In genomic region chr1:18998016-18998724, GRCh38 we compare ENCODE assay signal across 14 cellular contexts. TPM values are rescaled to one million over a fixed set of nuclear protein-coding genes. Genes with fewer than 3 reads are reported as not detected.
DNase-seq lines count a peak whose midpoint lies in the region; ATAC-seq, FAIRE-seq and TF ChIP-seq lines count a peak whose summit lies in the region.
"Had no signal": no experiment of that assay in that cellular context is flagged by ENCODE, and none has a peak within 500 bp of the region (broad histone marks: within the 10 kb centered on the region; RNA-seq: fewer than 3 reads in every experiment).

No MANE protein-coding gene starts in this region.

- H3K4me3 ChIP-seq in LNCaP clone FGC (ENCODE audit: low read depth, low read length) (no peak overlapping the region), astrocyte (ENCODE audit: insufficient read depth, low read depth, low read length) (no peak overlapping the region)

- H4K20me1 ChIP-seq in astrocyte (ENCODE audit: insufficient read depth, low read length): no peaks in the 10 kb centered on the region

- peaks cover 18% of the 10 kb centered on the region for H3K27me3 Mint-ChIP-seq in astrocyte (ENCODE audit: low read depth, unreplicated experiment)
- H3K27me3 Mint-ChIP-seq in activated CD8-positive, alpha-beta T cell treated with anti-CD3 and anti-CD28 coated beads, Interleukin-2, amount 10 ng/mL, durations not matched to agents 7 days and 5 days (ENCODE audit: low read depth): peaks cover 13% of the 10 kb centered on the region
- H3K27me3 Mint-ChIP-seq: activated CD4-positive, alpha-beta T cell treated with anti-CD3 and anti-CD28 coated beads, Interleukin-2, amount 10 ng/mL, durations not matched to agents 24 days and 14 days had no signal

- FAIRE-seq in astrocyte (lab: Jason Lieb, UNC) (no peak), GM12891 (lab: Jason Lieb, UNC) (no peak)

- H3K4me1 ChIP-seq in astrocyte (ENCODE audit: insufficient read depth, low read length) (no peaks in the 10 kb centered on the region), foreskin keratinocyte (peaks cover 6% of the 10 kb centered on the region)

- CTCF ChIA-PET in activated CD8-positive, alpha-beta T cell treated with anti-CD3 and anti-CD28 coated beads, Interleukin-2, amount 10 ng/mL, durations not matched to agents 7 days and 5 days (lab: Charles Lee): no interaction called here

- no peak overlapping the region for H3K9ac ChIP-seq in astrocyte (ENCODE audit: low read length)

- TF ChIP-seq POLR2A in GM12891 (IDR thresholded peaks at IDR 0.05; ENCODE audit: low read depth, low read length): no peak

- no peak overlapping the region for H2AFZ ChIP-seq in astrocyte (ENCODE audit: low read depth, low read length)

- DNase-seq in LNCaP clone FGC (ENCODE audit: low read depth): peak; percentile 72
- DNase-seq in astrocyte (ENCODE audit: low read depth): peak; percentile 44
- DNase-seq in foreskin keratinocyte: peak; percentile 94 to 98
- DNase-seq in substantia nigra (lab: John Stamatoyannopoulos, UW): no peak
- DNase-seq in GM12891 (ENCODE audit: insufficient read length, low spot score): no peak
- DNase-seq in NCI-H524 treated with DMSO at 0.1 percent for 48 hours (lab: John Stamatoyannopoulos, UW): no peak
- DNase-seq in activated CD8-positive, alpha-beta T cell treated with anti-CD3 and anti-CD28 coated beads, Interleukin-2, amount 10 ng/mL, durations not matched to agents 7 days and 5 days: no peak
- DNase-seq: activated CD4-positive, alpha-beta T cell treated with anti-CD3 and anti-CD28 coated beads, Interleukin-2, amount 10 ng/mL, durations not matched to agents 24 days and 14 days; cortex of kidney; NCI-H2107; retina had no signal

- H3K27me3 ChIP-seq in astrocyte (ENCODE audit: insufficient read depth, low read length) (no peaks in the 10 kb centered on the region), foreskin keratinocyte (no peaks in the 10 kb centered on the region)

- H3K79me2 ChIP-seq in astrocyte (ENCODE audit: insufficient read depth, low read length): no peaks in the 10 kb centered on the region

- no peak for TF ChIP-seq CTCF in LNCaP clone FGC (IDR thresholded peaks at IDR 0.05; ENCODE audit: control insufficient read depth, extremely low read depth, insufficient read depth)
- no peak for TF ChIP-seq CTCF in astrocyte (IDR thresholded peaks at IDR 0.05; ENCODE audit: insufficient read depth, low read depth, low read length)
- TF ChIP-seq CTCF in foreskin keratinocyte (conservative IDR thresholded peaks at IDR 0.05): no peak

- H3K9me3 Mint-ChIP-seq in astrocyte (ENCODE audit: unreplicated experiment): peaks cover 13% of the 10 kb centered on the region
- H3K9me3 Mint-ChIP-seq in activated CD8-positive, alpha-beta T cell treated with anti-CD3 and anti-CD28 coated beads, Interleukin-2, amount 10 ng/mL, durations not matched to agents 7 days and 5 days (ENCODE audit: insufficient read depth): peaks cover 20% of the 10 kb centered on the region

- H3K4me3 Mint-ChIP-seq in astrocyte (ENCODE audit: unreplicated experiment): no peak overlapping the region
- H3K4me3 Mint-ChIP-seq in activated CD8-positive, alpha-beta T cell treated with anti-CD3 and anti-CD28 coated beads, Interleukin-2, amount 10 ng/mL, durations not matched to agents 7 days and 5 days: no peak overlapping the region
- H3K4me3 Mint-ChIP-seq: activated CD4-positive, alpha-beta T cell treated with anti-CD3 and anti-CD28 coated beads, Interleukin-2, amount 10 ng/mL, durations not matched to agents 24 days and 14 days; nephron had no signal

- no peaks in the 10 kb centered on the region for H3K36me3 ChIP-seq in astrocyte (ENCODE audit: insufficient read depth, low read length)

- ATAC-seq in foreskin keratinocyte (peak; percentile 89), HG03159 (IDR thresholded peaks at IDR 0.05; ENCODE audit: unreplicated experiment) (no peak)
- ATAC-seq in activated CD8-positive, alpha-beta T cell treated with anti-CD3 and anti-CD28 coated beads, Interleukin-2, amount 10 ng/mL, durations not matched to agents 7 days and 5 days: no peak
- ATAC-seq: Right ventricle myocardium inferior had no signal

- H3K4me2 ChIP-seq in astrocyte (ENCODE audit: low read length): no peak overlapping the region

- no peaks in the 10 kb centered on the region for H3K36me3 Mint-ChIP-seq in astrocyte (ENCODE audit: low read depth, unreplicated experiment)
- H3K36me3 Mint-ChIP-seq in activated CD8-positive, alpha-beta T cell treated with anti-CD3 and anti-CD28 coated beads, Interleukin-2, amount 10 ng/mL, durations not matched to agents 7 days and 5 days (ENCODE audit: low read depth): peaks cover 7% of the 10 kb centered on the region

- H3K27ac ChIP-seq in astrocyte (ENCODE audit: low read depth, low read length) (no peak overlapping the region), foreskin keratinocyte (peak overlapping the region; percentile 60), substantia nigra (ENCODE audit: low read depth, low read length, poor library complexity, severe bottlenecking) (peak overlapping the region; percentile 90)

- H3K27ac Mint-ChIP-seq in astrocyte (ENCODE audit: unreplicated experiment): peak overlapping the region; percentile 47
- no peak overlapping the region for H3K27ac Mint-ChIP-seq in activated CD8-positive, alpha-beta T cell treated with anti-CD3 and anti-CD28 coated beads, Interleukin-2, amount 10 ng/mL, durations not matched to agents 7 days and 5 days
- H3K27ac Mint-ChIP-seq: activated CD4-positive, alpha-beta T cell treated with anti-CD3 and anti-CD28 coated beads, Interleukin-2, amount 10 ng/mL, durations not matched to agents 24 days and 14 days; nephron had no signal

- H3K9me3 ChIP-seq in astrocyte (ENCODE audit: insufficient read depth, low read depth, low read length): peaks cover 6% of the 10 kb centered on the region

- POLR2A ChIA-PET in activated CD8-positive, alpha-beta T cell treated with anti-CD3 and anti-CD28 coated beads, Interleukin-2, amount 10 ng/mL, durations not matched to agents 7 days and 5 days (lab: Charles Lee): no interaction called here

- H3K4me1 Mint-ChIP-seq in astrocyte (ENCODE audit: low read depth, unreplicated experiment): no peaks in the 10 kb centered on the region
- peaks cover 9% of the 10 kb centered on the region for H3K4me1 Mint-ChIP-seq in activated CD8-positive, alpha-beta T cell treated with anti-CD3 and anti-CD28 coated beads, Interleukin-2, amount 10 ng/mL, durations not matched to agents 7 days and 5 days (ENCODE audit: low read depth)

TF ChIP-seq in GM12891, 5 proteins besides CTCF, POLR2A, EP300 and RAD21:
- TF ChIP-seq PAX5 (IDR thresholded peaks at IDR 0.05; ENCODE audit: insufficient read depth, low read length, severe bottlenecking) (no peak), TAF1 (IDR thresholded peaks at IDR 0.05; ENCODE audit: low read depth, low read length) (no peak), POU2F2 (IDR thresholded peaks at IDR 0.05; ENCODE audit: low read depth, low read length) (no peak), SPI1 (IDR thresholded peaks at IDR 0.05; ENCODE audit: low read depth, low read length) (no peak), POLR2AphosphoS5 (IDR thresholded peaks at IDR 0.05; ENCODE audit: low read depth, low read length) (no peak)

RNA-seq across cellular contexts. Expression of gene IFFO2, which starts 41.7 kb away (rescaled TPM):
- total RNA-seq in astrocyte: 34.2 and 39.6 TPM in 2 replicates
- 47.5 and 57.3 TPM in 2 replicates for total RNA-seq in foreskin keratinocyte
- polyA plus RNA-seq in foreskin keratinocyte: 18.3 and 23.6 TPM in 2 replicates
- polyA plus RNA-seq in GM12891 (2012; ENCODE audit: low read depth, missing spikeins): 8.1 TPM
- total RNA-seq in activated CD8-positive, alpha-beta T cell treated with anti-CD3 and anti-CD28 coated beads, Interleukin-2, amount 10 ng/mL, durations not matched to agents 7 days and 5 days: 1 to 10 TPM; 7.2 to 8.2 TPM

Comparison
In these comparisons a context has a peak if more than half of its experiments do, and no peak if none do; other contexts are left out.
1. DNase-seq: peak in LNCaP clone FGC (single experiment), astrocyte (single experiment) and foreskin keratinocyte (2 of 2); none in substantia nigra (0 of 49), GM12891 (single experiment), NCI-H524 treated with DMSO at 0.1 percent for 48 hours (single experiment) and activated CD8-positive, alpha-beta T cell treated with anti-CD3 and anti-CD28 coated beads, Interleukin-2, amount 10 ng/mL, durations not matched to agents 7 days and 5 days (single experiment).